In the genomic region with DNA sequence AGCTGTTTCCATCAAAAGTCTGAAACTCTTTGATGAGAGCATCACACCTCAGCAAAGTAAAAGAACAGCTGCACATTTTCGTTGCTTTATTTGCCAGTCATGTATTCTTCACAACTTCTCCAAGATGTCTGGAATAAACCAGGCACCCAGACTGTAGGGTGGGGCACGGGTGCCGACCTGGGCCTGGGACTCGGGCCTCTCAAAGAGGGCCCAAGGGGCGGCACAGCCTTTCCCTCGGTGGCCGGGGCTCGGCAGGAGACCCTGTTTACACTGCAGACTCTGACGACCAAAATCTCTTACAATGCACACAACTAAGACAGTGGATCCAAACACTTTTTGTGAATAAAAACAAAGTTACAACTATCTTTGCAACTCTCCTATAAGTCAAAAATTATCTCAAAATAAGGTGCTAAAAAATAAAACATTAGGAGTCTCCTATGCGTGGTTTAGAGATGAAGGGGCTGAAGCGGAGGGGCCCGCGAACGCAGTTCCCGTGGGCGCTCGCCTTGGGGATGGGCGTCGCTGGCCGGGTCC, we compare ENCODE assay signal across 8 cellular contexts. TPM values are rescaled to one million over a fixed set of nuclear protein-coding genes. Genes with fewer than 3 reads are reported as not detected.
DNase-seq lines count a peak whose midpoint lies in the region; FAIRE-seq and TF ChIP-seq lines count a peak whose summit lies in the region.

No MANE protein-coding gene starts in this region.

- no peak for TF ChIP-seq CTCF in PC-9 (conservative IDR thresholded peaks at IDR 0.05)

- H4K20me1 ChIP-seq in PC-9 (ENCODE audit: insufficient read depth), result no peaks in the 10 kb centered on the region

- H3K9me2 ChIP-seq in PC-9 (ENCODE audit: insufficient read depth), result no peaks in the 10 kb centered on the region

- DNase-seq in PC-9, result no peak
- DNase-seq in epithelial cell of prostate (ENCODE audit: low read depth, low spot score), result no peak
- no peak for DNase-seq in retina
- DNase-seq in NCI-H187 (lab: John Stamatoyannopoulos, UW), result no peak
- no peak for DNase-seq in frontal cortex (ENCODE audit: low spot score in 2 of 2)
- no peak for DNase-seq in stimulated activated naive CD4-positive, alpha-beta T cell treated with Interleukin-2 at 50 U/mL for 16 hours (lab: John Stamatoyannopoulos, UW)

- no peaks in the 10 kb centered on the region for H3K9me3 ChIP-seq in ES-I3 (ENCODE audit: control insufficient read depth, insufficient read depth, low read length)
- no peaks in the 10 kb centered on the region for H3K9me3 ChIP-seq in PC-9 (ENCODE audit: insufficient read depth, low read depth)
- no peaks in the 10 kb centered on the region for H3K9me3 ChIP-seq in neuron (ENCODE audit: low read length)

- H3K79me2 ChIP-seq in PC-9 (ENCODE audit: low read depth), result peaks cover 21% of the 10 kb centered on the region; the same call in 1 of the 2 replicates

- POLR2A ChIA-PET in PC-9 (lab: Charles Lee; ENCODE audit: unreplicated experiment), result no interaction called here

- peak overlapping the region; percentile 67 for H3K9ac ChIP-seq in ES-I3 (ENCODE audit: low read depth, low read length)

- H3K4me1 ChIP-seq in ES-I3 (ENCODE audit: insufficient read depth, low read length), result 0 out of 2 replicates have a peak, but pooled peaks cover 3% of the 10 kb centered on the region
- H3K4me1 ChIP-seq in PC-9 (replicated peaks; ENCODE audit: insufficient read depth), result peaks cover 28% of the 10 kb centered on the region
- H3K4me1 ChIP-seq in neuron (ENCODE audit: insufficient read depth, low read length), result peaks cover 35% of the 10 kb centered on the region

- peak overlapping the region; percentile 88 for H3K4me2 ChIP-seq in PC-9

- H3K36me3 ChIP-seq in ES-I3 (ENCODE audit: insufficient read depth, low read length) (peaks cover 4% of the 10 kb centered on the region; the same call in 1 of the 2 replicates), PC-9 (ENCODE audit: low read depth) (0 out of 2 replicates have a peak, but pooled peaks cover 4% of the 10 kb centered on the region), neuron (ENCODE audit: insufficient read depth, low read length) (peaks cover 23% of the 10 kb centered on the region)

- H3K27me3 ChIP-seq in PC-9 (ENCODE audit: insufficient read depth, low read depth) (no peaks in the 10 kb centered on the region), neuron (ENCODE audit: insufficient read depth, low read length) (no peaks in the 10 kb centered on the region)

- H3K27ac ChIP-seq in PC-9, result no peak overlapping the region
- peak overlapping the region; percentile 60 for H3K27ac ChIP-seq in epithelial cell of prostate

- peaks cover 4% of the 10 kb centered on the region; the same call in 1 of the 2 replicates for H3F3A ChIP-seq in PC-9 (ENCODE audit: insufficient read depth, low read depth)

- CTCF ChIA-PET in PC-9 (lab: Charles Lee), result no interaction called here

- no peak for FAIRE-seq in frontal cortex (lab: Jason Lieb, UNC)

- H3K4me3 ChIP-seq in PC-9 (peak overlapping the region; percentile 63), neuron (ENCODE audit: low read length) (peak overlapping the region; percentile 91)

- BruUV-seq in PC-9 (replicated peaks; lab: Mats Ljungman, UMichigan), result no TSS peak

- peak overlapping the region; percentile 85 for H2AFZ ChIP-seq in PC-9
- peak overlapping the region; percentile 67 for H2AFZ ChIP-seq in neuron (ENCODE audit: low read depth, low read length)

- intact Hi-C loops in PC-9 (cut with micrococcal nuclease; ENCODE audit: unreplicated experiment), result loop anchor here (1.0 to 5.0 kb wide), 3 partner anchors 40 to 246 kb away; a partner anchor contains a TSS

RNA-seq across cellular contexts. Expression of a gene that starts 0.7 kb away (rescaled TPM):
- total RNA-seq in PC-9 (2021) (69.0 and 92.3 TPM in 2 replicates), frontal cortex (39.5 TPM)

RNA-seq across cellular contexts. Expression of a gene that starts 43.6 kb away (rescaled TPM):
- total RNA-seq in PC-9 (2021) (31.8 and 32.7 TPM in 2 replicates), frontal cortex (4.9 TPM)

RNA-seq across cellular contexts. Expression of a gene that starts 57.5 kb away (rescaled TPM):
- total RNA-seq in PC-9 (2021) (57.8 and 69.6 TPM in 2 replicates), frontal cortex (67.7 TPM)

RNA-seq across cellular contexts. Expression of a gene that starts 58.3 kb away (rescaled TPM):
- total RNA-seq in PC-9 (2021), result 13.8 and 17.3 TPM in 2 replicates
- 13.0 TPM for total RNA-seq in frontal cortex
